ENCODE assay signal across 12 cellular contexts in the genomic region with DNA sequence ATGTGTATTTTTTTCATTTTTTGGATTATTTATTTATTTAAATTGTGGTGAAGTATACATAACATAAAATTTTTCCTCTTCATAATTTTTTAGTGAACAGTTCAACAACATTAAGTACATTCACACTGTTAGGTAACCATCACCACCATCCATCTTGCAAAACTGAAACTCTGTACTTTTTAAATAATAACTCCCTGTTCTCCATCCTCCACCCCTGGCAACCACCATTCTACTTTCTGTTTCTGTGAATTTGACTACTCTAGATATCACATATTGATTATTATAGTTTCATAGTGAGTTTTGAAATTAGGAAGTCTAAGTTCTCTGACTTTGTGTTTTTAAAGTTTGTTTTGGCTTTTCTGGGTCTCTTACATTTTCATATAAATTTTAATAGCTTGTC.
A peak's percentile ranks its signal among the peaks of the same experiment; 100 is the strongest.
DNase-seq lines count a peak whose midpoint lies in the region; ATAC-seq and TF ChIP-seq lines count a peak whose summit lies in the region.
"Had no signal": no experiment of that assay in that cellular context is flagged by ENCODE, and none has a peak within 500 bp of the region (broad histone marks: within the 10 kb centered on the region; RNA-seq: fewer than 3 reads in every experiment).

No MANE protein-coding gene starts in this region.

- H3K27ac ChIP-seq in psoas muscle: no peak overlapping the region
- H3K27ac ChIP-seq: GM23248 had no signal

- no peak for TF ChIP-seq CTCF in psoas muscle (IDR thresholded peaks at IDR 0.05)

- peak; percentile 83 for ATAC-seq in GM18505 (IDR thresholded peaks at IDR 0.05; ENCODE audit: unreplicated experiment)
- peak; percentile 91 for ATAC-seq in GM19372 (IDR thresholded peaks at IDR 0.05; ENCODE audit: low read depth, unreplicated experiment)
- peak; percentile 78 for ATAC-seq in HG02642 (IDR thresholded peaks at IDR 0.05; ENCODE audit: poor library complexity, unreplicated experiment)
- ATAC-seq in HG03439 (IDR thresholded peaks at IDR 0.05; ENCODE audit: unreplicated experiment): peak; percentile 51
- ATAC-seq in psoas muscle: no peak

- no peak overlapping the region for H3K27ac Mint-ChIP-seq in activated CD4-positive, alpha-beta T cell treated with anti-CD3 and anti-CD28 coated beads, Interleukin-2, amount 10 ng/mL, durations not matched to agents 24 days and 14 days
- H3K27ac Mint-ChIP-seq: activated CD4-positive, alpha-beta memory T cell treated with anti-CD3 and anti-CD28 coated beads for 36 hours had no signal

- H3K4me3 ChIP-seq in psoas muscle: no peak overlapping the region
- H3K4me3 ChIP-seq: GM23248 had no signal

- H3K4me1 ChIP-seq in psoas muscle: no peaks in the 10 kb centered on the region

- peaks cover 0 to 3% (median 0%) of the 10 kb centered on the region in 3 donors for H3K27me3 ChIP-seq in psoas muscle (ENCODE audit: insufficient read depth in 3 of 3, low read length in 2 of 3)

- TF ChIP-seq POLR2A in GM18505 (IDR thresholded peaks at IDR 0.05; ENCODE audit: borderline replicate concordance, extremely low read depth, insufficient read depth, insufficient read length): no peak

- no peaks in the 10 kb centered on the region for H3K36me3 ChIP-seq in psoas muscle (ENCODE audit: insufficient read depth in 1 of 2, low read depth in 1 of 2)

- peaks cover 5% of the 10 kb centered on the region for H3K4me1 Mint-ChIP-seq in activated CD4-positive, alpha-beta T cell treated with anti-CD3 and anti-CD28 coated beads, Interleukin-2, amount 10 ng/mL, durations not matched to agents 24 days and 14 days

- no peak for DNase-seq in activated CD4-positive, alpha-beta T cell treated with anti-CD3 and anti-CD28 coated beads, Interleukin-2, amount 10 ng/mL, durations not matched to agents 24 days and 14 days
- no peak for DNase-seq in psoas muscle
- no peak for DNase-seq in NCI-H345 treated with DMSO at 0.1 percent for 48 hours (lab: John Stamatoyannopoulos, UW; ENCODE audit: unreplicated experiment)
- no peak for DNase-seq in NCI-H774 (lab: John Stamatoyannopoulos, UW)
- DNase-seq: activated CD4-positive, alpha-beta memory T cell treated with anti-CD3 and anti-CD28 coated beads for 36 hours; cortex of kidney; GM23248; trophoblast cell had no signal

- no peaks in the 10 kb centered on the region for H3K9me3 Mint-ChIP-seq in activated CD4-positive, alpha-beta T cell treated with anti-CD3 and anti-CD28 coated beads, Interleukin-2, amount 10 ng/mL, durations not matched to agents 24 days and 14 days
- H3K9me3 Mint-ChIP-seq: activated CD4-positive, alpha-beta memory T cell treated with anti-CD3 and anti-CD28 coated beads for 36 hours had no signal

- intact Hi-C loops in activated CD4-positive, alpha-beta T cell treated with anti-CD3 and anti-CD28 coated beads, Interleukin-2, amount 10 ng/mL, durations not matched to agents 24 days and 14 days (cut with micrococcal nuclease): no loop called here
- intact Hi-C loops in psoas muscle (cut with DNase I): no loop called here

- H3K27me3 Mint-ChIP-seq in activated CD4-positive, alpha-beta T cell treated with anti-CD3 and anti-CD28 coated beads, Interleukin-2, amount 10 ng/mL, durations not matched to agents 24 days and 14 days: no peaks in the 10 kb centered on the region
- H3K27me3 Mint-ChIP-seq: activated CD4-positive, alpha-beta memory T cell treated with anti-CD3 and anti-CD28 coated beads for 36 hours had no signal

- no peak overlapping the region for H3K4me3 Mint-ChIP-seq in activated CD4-positive, alpha-beta T cell treated with anti-CD3 and anti-CD28 coated beads, Interleukin-2, amount 10 ng/mL, durations not matched to agents 24 days and 14 days
- H3K4me3 Mint-ChIP-seq: activated CD4-positive, alpha-beta memory T cell treated with anti-CD3 and anti-CD28 coated beads for 36 hours had no signal

- H3K9me3 ChIP-seq in psoas muscle: no peaks in the 10 kb centered on the region

- H3K36me3 Mint-ChIP-seq in activated CD4-positive, alpha-beta T cell treated with anti-CD3 and anti-CD28 coated beads, Interleukin-2, amount 10 ng/mL, durations not matched to agents 24 days and 14 days (ENCODE audit: low read depth): no peaks in the 10 kb centered on the region

Comparison
In these comparisons a context has a peak if more than half of its experiments do, and no peak if none do; other contexts are left out.
1. ATAC-seq: peak in GM18505 (single experiment), GM19372 (single experiment), HG02642 (single experiment) and HG03439 (single experiment); none in psoas muscle (0 of 4).